ENCODE assay signal across 1 cellular context in the genomic region with DNA sequence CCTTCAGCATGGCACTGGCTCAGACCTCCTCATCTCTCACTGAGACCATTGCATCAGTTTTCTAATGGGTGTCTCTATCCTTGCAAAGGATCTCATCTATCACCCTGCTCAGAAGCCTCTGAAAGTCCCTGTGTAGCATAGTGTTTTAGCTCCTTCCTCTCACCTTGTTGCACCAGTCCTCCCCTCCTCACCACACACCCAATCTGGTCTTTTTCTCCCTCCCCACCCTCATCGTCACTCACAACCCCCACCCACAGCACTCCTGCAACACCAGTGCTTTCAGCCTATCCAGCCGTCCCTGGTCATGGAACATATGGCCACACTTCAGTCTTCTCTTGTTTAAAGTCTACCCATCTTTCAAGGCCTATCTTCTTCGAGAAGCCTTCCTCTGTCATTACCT.
TF ChIP-seq lines count a peak whose summit lies in the region.

No MANE protein-coding gene starts in this region.

TF ChIP-seq in HepG2, 621 proteins besides CTCF, POLR2A, EP300 and RAD21 (continued from another document):
- TF ChIP-seq, protein P1, sequence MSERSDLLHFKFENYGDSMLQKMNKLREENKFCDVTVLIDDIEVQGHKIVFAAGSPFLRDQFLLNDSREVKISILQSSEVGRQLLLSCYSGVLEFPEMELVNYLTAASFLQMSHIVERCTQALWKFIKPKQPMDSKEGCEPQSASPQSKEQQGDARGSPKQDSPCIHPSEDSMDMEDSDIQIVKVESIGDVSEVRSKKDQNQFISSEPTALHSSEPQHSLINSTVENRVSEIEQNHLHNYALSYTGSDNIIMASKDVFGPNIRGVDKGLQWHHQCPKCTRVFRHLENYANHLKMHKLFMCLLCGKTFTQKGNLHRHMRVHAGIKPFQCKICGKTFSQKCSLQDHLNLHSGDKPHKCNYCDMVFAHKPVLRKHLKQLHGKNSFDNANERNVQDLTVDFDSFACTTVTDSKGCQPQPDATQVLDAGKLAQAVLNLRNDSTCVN (CRISPR knock-in tag; IDR thresholded peaks at IDR 0.05; ENCODE audit: borderline replicate concordance), result no peak
TF ChIP-seq in HepG2: peak in this region for 0.
